1 cellular context compared by ENCODE assay signal in the genomic region with DNA sequence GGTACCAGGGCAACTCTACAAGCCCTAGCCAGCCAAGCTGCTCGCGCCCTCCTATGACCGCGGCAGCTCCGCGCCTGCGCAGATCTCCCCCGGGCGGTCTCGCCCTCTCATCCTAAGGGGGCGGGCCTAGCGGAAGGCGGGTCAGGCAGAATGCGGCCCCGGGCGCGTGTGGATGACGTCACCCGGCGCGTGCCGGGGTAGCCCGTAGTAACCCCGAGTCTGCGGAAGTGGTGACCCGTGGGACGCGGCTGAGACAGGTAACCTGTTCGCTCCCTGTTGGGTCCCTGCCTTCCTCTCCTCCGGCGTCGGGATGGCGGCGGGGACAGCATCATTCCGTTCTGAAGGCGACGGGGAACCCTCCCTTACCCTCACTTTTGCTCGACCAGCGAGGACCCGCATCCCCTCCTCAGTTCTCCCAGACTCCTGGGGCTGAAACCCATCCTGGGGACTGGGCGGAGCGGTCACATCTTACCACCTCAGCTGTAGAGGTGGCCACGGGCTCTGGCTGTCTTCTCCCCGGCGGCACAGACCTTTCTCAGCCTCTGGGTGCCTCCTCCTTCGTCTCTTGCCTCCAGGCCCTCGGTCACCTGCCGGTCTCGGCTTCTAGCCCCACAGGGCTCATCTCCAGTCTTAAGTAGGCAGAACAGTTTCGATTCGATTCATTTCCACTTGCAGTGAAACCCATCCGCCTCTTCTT.
TF ChIP-seq lines count a peak whose summit lies in the region.

A gene with protein sequence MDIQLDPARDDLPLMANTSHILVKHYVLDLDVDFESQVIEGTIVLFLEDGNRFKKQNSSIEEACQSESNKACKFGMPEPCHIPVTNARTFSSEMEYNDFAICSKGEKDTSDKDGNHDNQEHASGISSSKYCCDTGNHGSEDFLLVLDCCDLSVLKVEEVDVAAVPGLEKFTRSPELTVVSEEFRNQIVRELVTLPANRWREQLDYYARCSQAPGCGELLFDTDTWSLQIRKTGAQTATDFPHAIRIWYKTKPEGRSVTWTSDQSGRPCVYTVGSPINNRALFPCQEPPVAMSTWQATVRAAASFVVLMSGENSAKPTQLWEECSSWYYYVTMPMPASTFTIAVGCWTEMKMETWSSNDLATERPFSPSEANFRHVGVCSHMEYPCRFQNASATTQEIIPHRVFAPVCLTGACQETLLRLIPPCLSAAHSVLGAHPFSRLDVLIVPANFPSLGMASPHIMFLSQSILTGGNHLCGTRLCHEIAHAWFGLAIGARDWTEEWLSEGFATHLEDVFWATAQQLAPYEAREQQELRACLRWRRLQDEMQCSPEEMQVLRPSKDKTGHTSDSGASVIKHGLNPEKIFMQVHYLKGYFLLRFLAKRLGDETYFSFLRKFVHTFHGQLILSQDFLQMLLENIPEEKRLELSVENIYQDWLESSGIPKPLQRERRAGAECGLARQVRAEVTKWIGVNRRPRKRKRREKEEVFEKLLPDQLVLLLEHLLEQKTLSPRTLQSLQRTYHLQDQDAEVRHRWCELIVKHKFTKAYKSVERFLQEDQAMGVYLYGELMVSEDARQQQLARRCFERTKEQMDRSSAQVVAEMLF (plus strand): TSS at position 205 of the 697 bp plus-strand sequence. CDS start 33,085 bp downstream, outside the sequence.

TF ChIP-seq in K562, 482 proteins besides CTCF, POLR2A, EP300 and RAD21 (continued from another document and continues in another):
- TF ChIP-seq SRSF9 (IDR thresholded peaks at IDR 0.05; ENCODE audit: borderline replicate concordance, low read depth, low read length) = no peak
- TF ChIP-seq TARDBP (IDR thresholded peaks at IDR 0.05) = no peak
- no peak for TF ChIP-seq ZNF79 (CRISPR knock-in tag; IDR thresholded peaks at IDR 0.05; ENCODE audit: low read depth)
- TF ChIP-seq ATF3 (IDR thresholded peaks at IDR 0.05) = peak; percentile 100
- TF ChIP-seq ATF3 (CRISPR knock-in tag; conservative IDR thresholded peaks at IDR 0.05) = peak; percentile 86
- TF ChIP-seq PHF20 (IDR thresholded peaks at IDR 0.05; ENCODE audit: partially characterized antibody) = peak; percentile 93
- TF ChIP-seq CREB5 (CRISPR knock-in tag; IDR thresholded peaks at IDR 0.05) = no peak; the same call in 1 of the 2 replicates
- TF ChIP-seq SRSF7 (optimal IDR thresholded peaks at IDR 0.05; ENCODE audit: low read depth, low read length) = no peak
- TF ChIP-seq MED1 (CRISPR knock-in tag; IDR thresholded peaks at IDR 0.05; ENCODE audit: borderline replicate concordance) = no peak
- TF ChIP-seq ZNF644 (tag; IDR thresholded peaks at IDR 0.05; ENCODE audit: low read depth) = no peak
- no peak for TF ChIP-seq HNRNPUL1 (IDR thresholded peaks at IDR 0.05; ENCODE audit: low read length)
- 0 out of 2 replicates have a peak, but pooled peaks have one; percentile 14 for TF ChIP-seq SREBF1 (IDR thresholded peaks at IDR 0.05; ENCODE audit: borderline replicate concordance, low read depth, low read length)
- TF ChIP-seq MCM7 (IDR thresholded peaks at IDR 0.05) = no peak
- TF ChIP-seq XRCC3 (IDR thresholded peaks at IDR 0.05) = no peak
- TF ChIP-seq, protein P1, sequence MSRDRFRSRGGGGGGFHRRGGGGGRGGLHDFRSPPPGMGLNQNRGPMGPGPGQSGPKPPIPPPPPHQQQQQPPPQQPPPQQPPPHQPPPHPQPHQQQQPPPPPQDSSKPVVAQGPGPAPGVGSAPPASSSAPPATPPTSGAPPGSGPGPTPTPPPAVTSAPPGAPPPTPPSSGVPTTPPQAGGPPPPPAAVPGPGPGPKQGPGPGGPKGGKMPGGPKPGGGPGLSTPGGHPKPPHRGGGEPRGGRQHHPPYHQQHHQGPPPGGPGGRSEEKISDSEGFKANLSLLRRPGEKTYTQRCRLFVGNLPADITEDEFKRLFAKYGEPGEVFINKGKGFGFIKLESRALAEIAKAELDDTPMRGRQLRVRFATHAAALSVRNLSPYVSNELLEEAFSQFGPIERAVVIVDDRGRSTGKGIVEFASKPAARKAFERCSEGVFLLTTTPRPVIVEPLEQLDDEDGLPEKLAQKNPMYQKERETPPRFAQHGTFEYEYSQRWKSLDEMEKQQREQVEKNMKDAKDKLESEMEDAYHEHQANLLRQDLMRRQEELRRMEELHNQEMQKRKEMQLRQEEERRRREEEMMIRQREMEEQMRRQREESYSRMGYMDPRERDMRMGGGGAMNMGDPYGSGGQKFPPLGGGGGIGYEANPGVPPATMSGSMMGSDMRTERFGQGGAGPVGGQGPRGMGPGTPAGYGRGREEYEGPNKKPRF (IDR thresholded peaks at IDR 0.05; ENCODE audit: low read depth, low read length) = no peak
- no peak for TF ChIP-seq ZNF551 (CRISPR knock-in tag; IDR thresholded peaks at IDR 0.05)
- no peak for TF ChIP-seq ZSCAN32 (CRISPR knock-in tag; IDR thresholded peaks at IDR 0.05)
- no peak for TF ChIP-seq SP2 (IDR thresholded peaks at IDR 0.05; ENCODE audit: extremely low read depth, low read depth, low read length, poor library complexity, severe bottlenecking)
- TF ChIP-seq, protein P2, sequence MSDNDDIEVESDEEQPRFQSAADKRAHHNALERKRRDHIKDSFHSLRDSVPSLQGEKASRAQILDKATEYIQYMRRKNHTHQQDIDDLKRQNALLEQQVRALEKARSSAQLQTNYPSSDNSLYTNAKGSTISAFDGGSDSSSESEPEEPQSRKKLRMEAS (CRISPR knock-in tag; IDR thresholded peaks at IDR 0.05) = peak; percentile 89
- TF ChIP-seq ZNF445 (CRISPR knock-in tag; IDR thresholded peaks at IDR 0.05; ENCODE audit: low read depth) = no peak
- no peak for TF ChIP-seq ZNF197 (CRISPR knock-in tag; IDR thresholded peaks at IDR 0.05; ENCODE audit: low read depth)
- TF ChIP-seq E2F4 (CRISPR knock-in tag; IDR thresholded peaks at IDR 0.05; ENCODE audit: low read depth) = no peak
- no peak for TF ChIP-seq BMI1 (IDR thresholded peaks at IDR 0.05; ENCODE audit: low read length)
- TF ChIP-seq ZC3H4 (CRISPR knock-in tag; IDR thresholded peaks at IDR 0.05; ENCODE audit: borderline replicate concordance) = no peak
- peak; percentile 29; the same call in 1 of the 2 replicates for TF ChIP-seq NCOR1 (IDR thresholded peaks at IDR 0.05)
- TF ChIP-seq NR2C1 (IDR thresholded peaks at IDR 0.05) = peak; percentile 65; the same call in 1 of the 2 replicates
- peak; percentile 85 for TF ChIP-seq NR2C1 (tag; IDR thresholded peaks at IDR 0.05)
- TF ChIP-seq DIDO1 (tag; IDR thresholded peaks at IDR 0.05; ENCODE audit: low read depth) = peak; percentile 90
- peak; percentile 68 to 76 for TF ChIP-seq MAZ (CRISPR knock-in tag; conservative IDR thresholded peaks at IDR 0.05 in 1 of 2, IDR thresholded peaks at IDR 0.05 in 1 of 2)
- no peak for TF ChIP-seq WHSC1 (IDR thresholded peaks at IDR 0.05; ENCODE audit: low read length)
- TF ChIP-seq NONO (IDR thresholded peaks at IDR 0.05; ENCODE audit: low read depth in 2 of 2, low read length in 1 of 2) = no peak
- no peak for TF ChIP-seq ZNF778 (CRISPR knock-in tag; IDR thresholded peaks at IDR 0.05)
- TF ChIP-seq ILF3 (IDR thresholded peaks at IDR 0.05; ENCODE audit: borderline replicate concordance) = no peak
- TF ChIP-seq, protein P3, sequence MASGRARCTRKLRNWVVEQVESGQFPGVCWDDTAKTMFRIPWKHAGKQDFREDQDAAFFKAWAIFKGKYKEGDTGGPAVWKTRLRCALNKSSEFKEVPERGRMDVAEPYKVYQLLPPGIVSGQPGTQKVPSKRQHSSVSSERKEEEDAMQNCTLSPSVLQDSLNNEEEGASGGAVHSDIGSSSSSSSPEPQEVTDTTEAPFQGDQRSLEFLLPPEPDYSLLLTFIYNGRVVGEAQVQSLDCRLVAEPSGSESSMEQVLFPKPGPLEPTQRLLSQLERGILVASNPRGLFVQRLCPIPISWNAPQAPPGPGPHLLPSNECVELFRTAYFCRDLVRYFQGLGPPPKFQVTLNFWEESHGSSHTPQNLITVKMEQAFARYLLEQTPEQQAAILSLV (tag; IDR thresholded peaks at IDR 0.05) = no peak
- TF ChIP-seq GMEB1 (CRISPR knock-in tag; IDR thresholded peaks at IDR 0.05) = peak; percentile 60
- no peak for TF ChIP-seq TRIM24 (IDR thresholded peaks at IDR 0.05)
- TF ChIP-seq TEAD2 (tag; IDR thresholded peaks at IDR 0.05) = no peak
- no peak for TF ChIP-seq SAFB (IDR thresholded peaks at IDR 0.05; ENCODE audit: borderline replicate concordance, low read depth, low read length)
- TF ChIP-seq ZNF695 (CRISPR knock-in tag; IDR thresholded peaks at IDR 0.05) = no peak
- TF ChIP-seq EHMT2 (IDR thresholded peaks at IDR 0.05) = no peak
- TF ChIP-seq ZBTB49 (CRISPR knock-in tag; IDR thresholded peaks at IDR 0.05; ENCODE audit: borderline replicate concordance) = no peak
- no peak for TF ChIP-seq BRD9 (IDR thresholded peaks at IDR 0.05; ENCODE audit: low read depth, partially characterized antibody)
- no peak for TF ChIP-seq PPARD (CRISPR knock-in tag; IDR thresholded peaks at IDR 0.05)
- TF ChIP-seq TEAD4 (IDR thresholded peaks at IDR 0.05; ENCODE audit: low read length) = peak; percentile 54; the same call in 1 of the 2 replicates
- TF ChIP-seq TEAD4 (CRISPR knock-in tag; IDR thresholded peaks at IDR 0.05; ENCODE audit: borderline replicate concordance) = no peak
- peak; percentile 61; the same call in 1 of the 2 replicates for TF ChIP-seq PML (IDR thresholded peaks at IDR 0.05; ENCODE audit: low read length)
- no peak for TF ChIP-seq CBFA2T2 (conservative IDR thresholded peaks at IDR 0.05)
- TF ChIP-seq PCBP2 (IDR thresholded peaks at IDR 0.05; ENCODE audit: low read depth, low read length, poor library complexity, severe bottlenecking) = no peak
- TF ChIP-seq NUFIP1 (IDR thresholded peaks at IDR 0.05; ENCODE audit: partially characterized antibody) = no peak
- TF ChIP-seq TAL1 (IDR thresholded peaks at IDR 0.05) = no peak
- TF ChIP-seq, protein P4, sequence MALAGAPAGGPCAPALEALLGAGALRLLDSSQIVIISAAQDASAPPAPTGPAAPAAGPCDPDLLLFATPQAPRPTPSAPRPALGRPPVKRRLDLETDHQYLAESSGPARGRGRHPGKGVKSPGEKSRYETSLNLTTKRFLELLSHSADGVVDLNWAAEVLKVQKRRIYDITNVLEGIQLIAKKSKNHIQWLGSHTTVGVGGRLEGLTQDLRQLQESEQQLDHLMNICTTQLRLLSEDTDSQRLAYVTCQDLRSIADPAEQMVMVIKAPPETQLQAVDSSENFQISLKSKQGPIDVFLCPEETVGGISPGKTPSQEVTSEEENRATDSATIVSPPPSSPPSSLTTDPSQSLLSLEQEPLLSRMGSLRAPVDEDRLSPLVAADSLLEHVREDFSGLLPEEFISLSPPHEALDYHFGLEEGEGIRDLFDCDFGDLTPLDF (CRISPR knock-in tag; IDR thresholded peaks at IDR 0.05) = no peak; the same call in 1 of the 2 replicates
- TF ChIP-seq HDGF (IDR thresholded peaks at IDR 0.05) = no peak
- TF ChIP-seq NCOA2 (IDR thresholded peaks at IDR 0.05; ENCODE audit: partially characterized antibody in 2 of 2) = no peak
